In genomic region chr1:153577138-153577537, GRCh38 we compare ENCODE assay signal across 35 cellular contexts. TPM values are rescaled to one million over a fixed set of nuclear protein-coding genes. Genes with fewer than 3 reads are reported as not detected.
DNase-seq lines count a peak whose midpoint lies in the region; ATAC-seq, FAIRE-seq and TF ChIP-seq lines count a peak whose summit lies in the region.
"Had no signal": no experiment of that assay in that cellular context is flagged by ENCODE, and none has a peak within 500 bp of the region (broad histone marks: within the 10 kb centered on the region; RNA-seq: fewer than 3 reads in every experiment).

No MANE protein-coding gene starts in this region.

- intact Hi-C loops in left cardiac atrium (cut with DNase I): loop anchor here in 1 of 2 donors (10.0 kb wide), 1 partner anchor 88 kb away; no protein-coding TSS in a partner anchor

- H2AFZ ChIP-seq in keratinocyte (ENCODE audit: control insufficient read depth, low read length): no peak overlapping the region

- peak; percentile 59 for DNase-seq in MV-4-11 (lab: John Stamatoyannopoulos, UW)
- peak; percentile 57 for DNase-seq in SKM-1 treated with dmso at 0.1 percent for 144 hours (lab: John Stamatoyannopoulos, UW; ENCODE audit: unreplicated experiment)
- no peak for DNase-seq in keratinocyte (ENCODE audit: low read depth, low spot score)
- DNase-seq in HAP-1 (ENCODE audit: low spot score in 2 of 2): no peak
- no peak for DNase-seq in left cardiac atrium
- DNase-seq in hippocampal formation (lab: John Stamatoyannopoulos, UW): no peak
- DNase-seq: ACHN; activated CD4-positive, alpha-beta T cell treated with anti-CD3 and anti-CD28 coated beads for 1 hour; activated CD8-positive, alpha-beta T cell treated with anti-CD3 and anti-CD28 coated beads, Interleukin-2, amount 10 ng/mL, durations not matched to agents 7 days and 5 days; activated naive CD4-positive, alpha-beta T cell treated with anti-CD3 and anti-CD28 coated beads, Interleukin-2, amount 10 ng/mL, durations not matched to agents 7 days and 5 days; adrenal gland; DMS53; foreskin melanocyte; HCEC 1CT; heart right ventricle; NCI-H1092; NCI-H187; NCI-H2171; NCI-H510A treated with DMSO at 0.1 percent for 48 hours; stimulated activated CD4-positive, alpha-beta T cell treated with anti-CD3 and anti-CD28 coated beads, Interleukin-4, amount 100 ng/mL, for 24 hours had no signal

- no peak for ATAC-seq in GM21576 (IDR thresholded peaks at IDR 0.05; ENCODE audit: unreplicated experiment)
- no peak for ATAC-seq in left cardiac atrium
- ATAC-seq: activated CD8-positive, alpha-beta T cell treated with anti-CD3 and anti-CD28 coated beads, Interleukin-2, amount 10 ng/mL, durations not matched to agents 7 days and 5 days; activated T-helper 17 cell treated with anti-CD3 and anti-CD28 coated beads, Interleukin-2, amount 50 U/mL, for 72 hours; HepG2; natural killer cell treated with Interleukin-12 subunit alpha and Interleukin-12 subunit beta and Interleukin-15 and Interleukin-18, amount 100 ng/mL, for 72 hours had no signal

- H3K27me3 ChIP-seq in BLaER1 treated with 17β-estradiol and CSF1 and Interleukin-3, amounts not matched to agents 10 nM and 100 nM: no peaks in the 10 kb centered on the region
- H3K27me3 ChIP-seq in keratinocyte (ENCODE audit: control insufficient read depth, extremely low read depth, insufficient read depth, low read length) (no peaks in the 10 kb centered on the region), HAP-1 (ENCODE audit: low read depth) (no peaks in the 10 kb centered on the region)
- H3K27me3 ChIP-seq: adrenal gland, esophagus muscularis mucosa, heart right ventricle, SJSA1 had no signal

- peaks cover 0 to 15% (median 7%) of the 10 kb centered on the region in 11 experiments; a peak in 13 of 22 replicates for H3K9me3 ChIP-seq in BLaER1 treated with 17β-estradiol and CSF1 and Interleukin-3, amounts not matched to agents 10 nM and 100 nM (replicated peaks in 1 of 11)
- H3K9me3 ChIP-seq in keratinocyte (ENCODE audit: control insufficient read depth, low read depth, low read length) (no peaks in the 10 kb centered on the region), HAP-1 (no peaks in the 10 kb centered on the region; the same call in 1 of the 2 replicates)
- H3K9me3 ChIP-seq: adrenal gland, esophagus muscularis mucosa, heart right ventricle, SJSA1 had no signal

- peak overlapping the region in 7 of 11 experiments; percentile 6 to 64 (median 34); a peak in 7 of 22 replicates for H3K27ac ChIP-seq in BLaER1 treated with 17β-estradiol and CSF1 and Interleukin-3, amounts not matched to agents 10 nM and 100 nM
- no peak overlapping the region for H3K27ac ChIP-seq in keratinocyte (ENCODE audit: control insufficient read depth, insufficient read depth, low read length)
- H3K27ac ChIP-seq: adrenal gland, esophagus muscularis mucosa, heart right ventricle, SJSA1 had no signal

- peaks cover 25 to 41% (median 33%) of the 10 kb centered on the region in 10 experiments for H3K4me1 ChIP-seq in BLaER1 treated with 17β-estradiol and CSF1 and Interleukin-3, amounts not matched to agents 10 nM and 100 nM
- H3K4me1 ChIP-seq in keratinocyte (ENCODE audit: control insufficient read depth, extremely low read depth, insufficient read depth, low read length): peaks cover 37% of the 10 kb centered on the region
- peaks cover 14% of the 10 kb centered on the region for H3K4me1 ChIP-seq in HAP-1

- FAIRE-seq in keratinocyte (lab: Jason Lieb, UNC): no peak
- FAIRE-seq: HepG2, RCC 7860, TTC549 had no signal

- H3K9ac ChIP-seq in BLaER1 treated with 17β-estradiol and CSF1 and Interleukin-3, amounts not matched to agents 10 nM and 100 nM: peak overlapping the region in 3 of 11 experiments; percentile 7 to 44 (median 25); a peak in 4 of 22 replicates
- no peak overlapping the region for H3K9ac ChIP-seq in keratinocyte (ENCODE audit: control insufficient read depth, extremely low read depth, insufficient read depth, low read length)

- H3K4me3 ChIP-seq in BLaER1 treated with 17β-estradiol and CSF1 and Interleukin-3, amounts not matched to agents 10 nM and 100 nM: no peak overlapping the region
- no peak overlapping the region for H3K4me3 ChIP-seq in keratinocyte (ENCODE audit: control insufficient read depth in 2 of 3, extremely low read depth in 1 of 3, insufficient read depth in 2 of 3, low read depth in 1 of 3, low read length in 3 of 3)
- H3K4me3 ChIP-seq in HAP-1: no peak overlapping the region
- H3K4me3 ChIP-seq: adrenal gland, esophagus muscularis mucosa, heart right ventricle, SJSA1 had no signal

- no peaks in the 10 kb centered on the region for H4K20me1 ChIP-seq in BLaER1 treated with 17β-estradiol and CSF1 and Interleukin-3, amounts not matched to agents 10 nM and 100 nM
- no peaks in the 10 kb centered on the region for H4K20me1 ChIP-seq in keratinocyte (ENCODE audit: control insufficient read depth, extremely low read depth, insufficient read depth, low read length)

- H3K4me2 ChIP-seq in BLaER1 treated with 17β-estradiol and CSF1 and Interleukin-3, amounts not matched to agents 10 nM and 100 nM: peak overlapping the region; percentile 13 to 76 (median 59)
- H3K4me2 ChIP-seq in keratinocyte (ENCODE audit: control insufficient read depth, extremely low read depth, insufficient read depth, low read depth, low read length): peak overlapping the region; percentile 71

- in situ Hi-C loops in HAP-1 (cut with MboI; ENCODE audit: low sequenced_read_pairs): no loop called here

- no peak for TF ChIP-seq CTCF in keratinocyte (optimal IDR thresholded peaks at IDR 0.05 in 1 of 3, IDR thresholded peaks at IDR 0.05 in 1 of 3, conservative IDR thresholded peaks at IDR 0.05 in 1 of 3; ENCODE audit: extremely low read depth in 1 of 3, insufficient read depth in 2 of 3, low read length in 3 of 3)

- dilution Hi-C loops in keratinocyte (cut with MboI; ENCODE audit: extremely low pct_ligation_motif_present, low sequenced_read_pairs): no loop called here

- no peaks in the 10 kb centered on the region for H3K9me1 ChIP-seq in keratinocyte (ENCODE audit: control insufficient read depth, extremely low read depth, insufficient read depth, low read length)

- H3K36me3 ChIP-seq in BLaER1 treated with 17β-estradiol and CSF1 and Interleukin-3, amounts not matched to agents 10 nM and 100 nM: no peaks in the 10 kb centered on the region
- H3K36me3 ChIP-seq in keratinocyte (ENCODE audit: control insufficient read depth in 2 of 2, extremely low read depth in 1 of 2, insufficient read depth in 2 of 2, low read length in 2 of 2) (no peaks in the 10 kb centered on the region), HAP-1 (replicated peaks) (no peaks in the 10 kb centered on the region)
- H3K36me3 ChIP-seq: adrenal gland, esophagus muscularis mucosa, heart right ventricle, SJSA1 had no signal

- no peaks in the 10 kb centered on the region for H3K79me2 ChIP-seq in keratinocyte (ENCODE audit: control insufficient read depth, insufficient read depth, low read length)

RNA-seq across cellular contexts. Expression of gene S100A2, which starts 11.5 kb away (rescaled TPM):
- 10,013 to 12,757 TPM (median 12,412 TPM) in 3 replicates for polyA plus RNA-seq in keratinocyte
- polyA plus RNA-seq in keratinocyte (2011; ENCODE audit: low read depth): 458 TPM
- polyA plus RNA-seq in keratinocyte (2011; cell fraction: cytosol; rRNA removed): 13,371 and 15,299 TPM in 2 replicates
- 5,726 and 5,807 TPM in 2 replicates for polyA plus RNA-seq in keratinocyte (2011; cell fraction: nucleus; rRNA removed)
- 4,632 and 22,100 TPM in 2 replicates for polyA plus RNA-seq in keratinocyte (2012; ENCODE audit: low replicate concordance)
- polyA minus RNA-seq in keratinocyte: 1,263 to 3,266 TPM (median 2,756 TPM) in 3 replicates
- 8,282 TPM for polyA minus RNA-seq in keratinocyte (2011; cell fraction: cytosol; rRNA and poly(A)+ RNA removed)
- 436 and 624 TPM in 2 replicates for polyA minus RNA-seq in keratinocyte (2011; cell fraction: nucleus; rRNA and poly(A)+ RNA removed)
- total RNA-seq in left cardiac atrium: under 1 TPM in 1 of 2 donors, not detected in 1; 0.84 TPM

RNA-seq across cellular contexts. Expression of gene S100A3, which starts 28.1 kb away (rescaled TPM):
- polyA plus RNA-seq in keratinocyte: 12.6 to 24.0 TPM (median 15.1 TPM) in 3 replicates
- polyA plus RNA-seq in keratinocyte (2011; ENCODE audit: low read depth): 1.9 TPM
- 10.1 and 13.0 TPM in 2 replicates for polyA plus RNA-seq in keratinocyte (2011; cell fraction: cytosol; rRNA removed)
- 47.3 and 67.5 TPM in 2 replicates for polyA plus RNA-seq in keratinocyte (2011; cell fraction: nucleus; rRNA removed)
- polyA plus RNA-seq in keratinocyte (2012; ENCODE audit: low replicate concordance): 5.7 and 8.9 TPM in 2 replicates
- 11.7 to 24.9 TPM (median 20.5 TPM) in 3 replicates for polyA minus RNA-seq in keratinocyte
- polyA minus RNA-seq in keratinocyte (2011; cell fraction: cytosol; rRNA and poly(A)+ RNA removed): 8.2 TPM
- 4.5 and 6.0 TPM in 2 replicates for polyA minus RNA-seq in keratinocyte (2011; cell fraction: nucleus; rRNA and poly(A)+ RNA removed)
- 1 to 10 TPM in 1 of 2 donors, under 1 TPM in 1; 0.77 to 3.3 TPM for total RNA-seq in left cardiac atrium
- total RNA-seq: activated CD8-positive, alpha-beta T cell treated with anti-CD3 and anti-CD28 coated beads, Interleukin-2, amount 10 ng/mL, durations not matched to agents 7 days and 5 days; activated T-helper 17 cell treated with anti-CD3 and anti-CD28 coated beads, Interleukin-2, amount 50 U/mL, for 72 hours; mucosa of gallbladder; natural killer cell treated with Interleukin-12 subunit alpha and Interleukin-12 subunit beta and Interleukin-15 and Interleukin-18, amount 100 ng/mL, for 72 hours; T-helper 1 cell treated with Interleukin-12 subunit alpha and Interleukin-12 subunit beta and Interleukin-4 antibody, amounts not matched to agents 30 ng/mL and 1 ng/mL, for 36 hours had no signal

RNA-seq across cellular contexts. Expression of gene S100A4, which starts 31.5 kb away (rescaled TPM):
- 21.4 to 40.2 TPM (median 26.7 TPM) in 3 replicates for polyA plus RNA-seq in keratinocyte
- 10.6 TPM for polyA plus RNA-seq in keratinocyte (2011; ENCODE audit: low read depth)
- polyA plus RNA-seq in keratinocyte (2011; cell fraction: cytosol; rRNA removed): 34.4 and 39.6 TPM in 2 replicates
- 24.4 and 25.2 TPM in 2 replicates for polyA plus RNA-seq in keratinocyte (2011; cell fraction: nucleus; rRNA removed)
- 26.4 and 34.9 TPM in 2 replicates for polyA plus RNA-seq in keratinocyte (2012; ENCODE audit: low replicate concordance)
- 6.5 to 13.9 TPM (median 6.6 TPM) in 3 replicates for polyA minus RNA-seq in keratinocyte
- 12.3 TPM for polyA minus RNA-seq in keratinocyte (2011; cell fraction: cytosol; rRNA and poly(A)+ RNA removed)
- 4.0 and 9.2 TPM in 2 replicates for polyA minus RNA-seq in keratinocyte (2011; cell fraction: nucleus; rRNA and poly(A)+ RNA removed)
- 100 to 1,000 TPM; 206 to 332 TPM for total RNA-seq in left cardiac atrium

RNA-seq across cellular contexts. Expression of gene S100A16, which starts 35.8 kb away (rescaled TPM):
- polyA plus RNA-seq in keratinocyte: 1,620 to 2,357 TPM (median 2,299 TPM) in 3 replicates
- polyA plus RNA-seq in keratinocyte (2011; ENCODE audit: low read depth): 478 TPM
- polyA plus RNA-seq in keratinocyte (2011; cell fraction: cytosol; rRNA removed): 1,853 and 2,422 TPM in 2 replicates
- 641 and 719 TPM in 2 replicates for polyA plus RNA-seq in keratinocyte (2011; cell fraction: nucleus; rRNA removed)
- polyA plus RNA-seq in keratinocyte (2012; ENCODE audit: low replicate concordance): 1,429 and 1,473 TPM in 2 replicates
- 883 to 1,336 TPM (median 1,077 TPM) in 3 replicates for polyA minus RNA-seq in keratinocyte
- polyA minus RNA-seq in keratinocyte (2011; cell fraction: cytosol; rRNA and poly(A)+ RNA removed): 1,097 TPM
- polyA minus RNA-seq in keratinocyte (2011; cell fraction: nucleus; rRNA and poly(A)+ RNA removed): 264 and 275 TPM in 2 replicates
- total RNA-seq in left cardiac atrium: 10 to 100 TPM; 48.2 to 64.7 TPM
- total RNA-seq: activated CD8-positive, alpha-beta T cell treated with anti-CD3 and anti-CD28 coated beads, Interleukin-2, amount 10 ng/mL, durations not matched to agents 7 days and 5 days; activated T-helper 17 cell treated with anti-CD3 and anti-CD28 coated beads, Interleukin-2, amount 50 U/mL, for 72 hours; natural killer cell treated with Interleukin-12 subunit alpha and Interleukin-12 subunit beta and Interleukin-15 and Interleukin-18, amount 100 ng/mL, for 72 hours; T-helper 1 cell treated with Interleukin-12 subunit alpha and Interleukin-12 subunit beta and Interleukin-4 antibody, amounts not matched to agents 30 ng/mL and 1 ng/mL, for 36 hours had no signal

RNA-seq across cellular contexts. Expression of gene S100A5, which starts 36.4 kb away (rescaled TPM):
- 0.20 to 0.76 TPM (median 0.24 TPM) in 3 replicates for polyA plus RNA-seq in keratinocyte
- not detected for polyA plus RNA-seq in keratinocyte (2011; ENCODE audit: low read depth)
- 0.22 and 0.74 TPM in 2 replicates for polyA plus RNA-seq in keratinocyte (2011; cell fraction: cytosol; rRNA removed)
- polyA plus RNA-seq in keratinocyte (2011; cell fraction: nucleus; rRNA removed): not detected in 2 replicates
- polyA plus RNA-seq in keratinocyte (2012; ENCODE audit: low replicate concordance): 0.57 and 1.0 TPM in 2 replicates
- not detected in 3 replicates for polyA minus RNA-seq in keratinocyte
- not detected for polyA minus RNA-seq in keratinocyte (2011; cell fraction: cytosol; rRNA and poly(A)+ RNA removed)
- not detected in 2 replicates for polyA minus RNA-seq in keratinocyte (2011; cell fraction: nucleus; rRNA and poly(A)+ RNA removed)
- not detected for total RNA-seq in left cardiac atrium
- total RNA-seq: adrenal gland; heart right ventricle; HepG2; lung microvascular endothelial cell; mucosa of gallbladder; natural killer cell treated with Interleukin-12 subunit alpha and Interleukin-12 subunit beta and Interleukin-15 and Interleukin-18, amount 100 ng/mL, for 72 hours; omental fat pad; pulmonary artery endothelial cell; SJSA1; subcutaneous adipose tissue had no signal
- polyA plus RNA-seq: adrenal gland, heart right ventricle, HepG2 had no signal

Comparison
In these comparisons a context has a peak if more than half of its experiments do, and no peak if none do; other contexts are left out.
1. DNase-seq: peak in MV-4-11 (single experiment) and SKM-1 treated with dmso at 0.1 percent for 144 hours (single experiment); none in keratinocyte (single experiment), HAP-1 (0 of 2), left cardiac atrium (single experiment) and hippocampal formation (0 of 2).